Comparison of ENCODE assay signal across 8 cellular contexts in genomic region chr1:114428083-114428754, GRCh38.
DNase-seq lines count a peak whose midpoint lies in the region; ATAC-seq, FAIRE-seq and TF ChIP-seq lines count a peak whose summit lies in the region.

No MANE protein-coding gene starts in this region.

- 53% methylated on average over 1 of the region's 1 CpG for WGBS in mammary epithelial cell (ENCODE audit: low coverage, missing lambda C conversion rate)
- WGBS in mesendoderm (ENCODE audit: extremely low coverage, insufficient coverage, low lambda C conversion rate): no CpG with 5 or more reads among the region's 1 CpG

- H3K27ac ChIP-seq in mammary epithelial cell (ENCODE audit: insufficient read depth, low read depth, low read length): no peak overlapping the region
- no peak overlapping the region for H3K27ac ChIP-seq in mesendoderm (ENCODE audit: low read depth, low read length)

- H4K5ac ChIP-seq in mesendoderm (ENCODE audit: low read length): no peak overlapping the region

- no peak overlapping the region for H3K23ac ChIP-seq in mesendoderm (ENCODE audit: low read length)

- intact Hi-C loops in mammary epithelial cell (cut with micrococcal nuclease) (loop anchor here (5.0 to 10.0 kb wide), 3 partner anchors 81 to 137 kb away; partner anchors contain the start of gene TRIM33), posterior cingulate gyrus (cut with DNase I) (loop anchor here (5.0 kb wide), 1 partner anchor 81 kb away; no protein-coding TSS in a partner anchor)

- H2BK120ac ChIP-seq in mesendoderm (ENCODE audit: low read depth, low read length): no peak overlapping the region

- no peak for ATAC-seq in GM18909 (IDR thresholded peaks at IDR 0.05; ENCODE audit: poor library complexity, unreplicated experiment)

- no peak for FAIRE-seq in D721Med (lab: Jason Lieb, UNC)

- H3K9ac ChIP-seq in mammary epithelial cell (ENCODE audit: insufficient read depth, low read length) (no peak overlapping the region), mesendoderm (ENCODE audit: low read length) (no peak overlapping the region)

- H3K4ac ChIP-seq in mesendoderm (ENCODE audit: low read depth, low read length): no peak overlapping the region

- peaks cover 2% of the 10 kb centered on the region for H3K79me2 ChIP-seq in mammary epithelial cell (ENCODE audit: insufficient read depth, low read length)
- H3K79me2 ChIP-seq in mesendoderm (ENCODE audit: control insufficient read depth, insufficient read depth, low read length): no peaks in the 10 kb centered on the region

- no peaks in the 10 kb centered on the region for H3K79me1 ChIP-seq in mesendoderm (ENCODE audit: low read length)

- H3K18ac ChIP-seq in mesendoderm (ENCODE audit: low read length): no peak overlapping the region

- BruUV-seq in mammary epithelial cell (replicated peaks; lab: Mats Ljungman, UMichigan): no TSS peak

- no peaks in the 10 kb centered on the region for H3K9me3 ChIP-seq in mammary epithelial cell (replicated peaks; ENCODE audit: insufficient read depth, low read length)

- no peak overlapping the region for H2AK5ac ChIP-seq in mesendoderm (ENCODE audit: low read length)

- H3K4me1 ChIP-seq in mammary epithelial cell (ENCODE audit: insufficient read depth, low read length) (no peaks in the 10 kb centered on the region), mesendoderm (ENCODE audit: control insufficient read depth, low read depth, low read length) (no peaks in the 10 kb centered on the region)

- no peaks in the 10 kb centered on the region for H3K27me3 ChIP-seq in mammary epithelial cell (ENCODE audit: insufficient read depth, low read length)
- H3K27me3 ChIP-seq in mesendoderm (ENCODE audit: insufficient read depth, low read length, poor library complexity): no peaks in the 10 kb centered on the region

- H2BK5ac ChIP-seq in mesendoderm (ENCODE audit: low read length): no peak overlapping the region

- no peak overlapping the region for H3K4me3 ChIP-seq in mammary epithelial cell (replicated peaks in 1 of 3; ENCODE audit: insufficient read depth in 1 of 3, low read depth in 2 of 3, low read length in 3 of 3)
- H3K4me3 ChIP-seq in mesendoderm (ENCODE audit: low read length): no peak overlapping the region

- TF ChIP-seq CTCF in D721Med (IDR thresholded peaks at IDR 0.05; ENCODE audit: insufficient read depth, missing control alignments) (peak; percentile 56), LNCAP (IDR thresholded peaks at IDR 0.05) (peak; percentile 62), mammary epithelial cell (conservative IDR thresholded peaks at IDR 0.05 in 1 of 2, IDR thresholded peaks at IDR 0.05 in 1 of 2; ENCODE audit: extremely low read depth in 1 of 2, insufficient read depth in 1 of 2, low read depth in 1 of 2, low read length in 2 of 2) (peak; percentile 42 to 46)

- no peaks in the 10 kb centered on the region for H4K20me1 ChIP-seq in mammary epithelial cell (ENCODE audit: insufficient read depth, low read length)

- no peak for DNase-seq in D721Med (ENCODE audit: insufficient read length, low spot score)
- DNase-seq in mammary epithelial cell: no peak
- peak; percentile 8 for DNase-seq in mesendoderm
- DNase-seq in posterior cingulate gyrus: no peak
- DNase-seq in effector CD8-positive, alpha-beta T cell (lab: John Stamatoyannopoulos, UW): no peak
- DNase-seq in SW480 (ENCODE audit: low spot score): no peak

- dilution Hi-C loops in mammary epithelial cell (cut with HindIII; ENCODE audit: low sequenced_read_pairs): no loop called here

- H3K4me2 ChIP-seq in mammary epithelial cell (ENCODE audit: insufficient read depth, low read depth, low read length) (no peak overlapping the region), mesendoderm (ENCODE audit: low read length) (no peak overlapping the region)

- CTCF ChIA-PET in mammary epithelial cell (lab: Charles Lee; ENCODE audit: low non-redundant PET): interaction anchor here (0.6 kb wide), 1 partner anchor 13 kb away, joined by 3 read pairs; no protein-coding TSS in a partner anchor

- H4K8ac ChIP-seq in mesendoderm (ENCODE audit: low read depth, low read length): no peak overlapping the region

- in situ Hi-C loops in mammary epithelial cell (cut with MboI; ENCODE audit: low sequenced_read_pairs in 2 of 2): no loop called here

- no peak overlapping the region for H2BK15ac ChIP-seq in mesendoderm (replicated peaks; ENCODE audit: low read depth)

- H3K56ac ChIP-seq in mesendoderm (ENCODE audit: low read length): no peak overlapping the region

- H3K36me3 ChIP-seq in mammary epithelial cell (ENCODE audit: insufficient read depth, low read length): peaks cover 24% of the 10 kb centered on the region
- peaks cover 1% of the 10 kb centered on the region for H3K36me3 ChIP-seq in mesendoderm (ENCODE audit: control insufficient read depth, insufficient read depth, low read length)

- H2AFZ ChIP-seq in mammary epithelial cell (ENCODE audit: low read depth, low read length): no peak overlapping the region
